In genomic region chr13:46605824-46606554, GRCh38 we compare ENCODE assay signal across 1 cellular context.
TF ChIP-seq lines count a peak whose summit lies in the region.

No MANE protein-coding gene starts in this region.

TF ChIP-seq in GM12878, 131 proteins besides CTCF, POLR2A, EP300 and RAD21 (continues in another document):
- TF ChIP-seq MYB (IDR thresholded peaks at IDR 0.05; ENCODE audit: borderline replicate concordance, low read depth, low read length), result no peak
- TF ChIP-seq MEF2B (IDR thresholded peaks at IDR 0.05; ENCODE audit: partially characterized antibody, poor library complexity, severe bottlenecking), result peak; percentile 82
- no peak for TF ChIP-seq TARDBP (IDR thresholded peaks at IDR 0.05; ENCODE audit: borderline replicate concordance)
- peak; percentile 94 for TF ChIP-seq SMARCA5 (IDR thresholded peaks at IDR 0.05)
- no peak; the same call in 1 of the 2 replicates for TF ChIP-seq GATAD2B (conservative IDR thresholded peaks at IDR 0.05; ENCODE audit: low read depth)
- TF ChIP-seq ATF7 (IDR thresholded peaks at IDR 0.05; ENCODE audit: low read depth), result peak; percentile 81
- no peak for TF ChIP-seq ZZZ3 (IDR thresholded peaks at IDR 0.05; ENCODE audit: control insufficient read depth, insufficient read length, low read depth)
- TF ChIP-seq, protein P1, sequence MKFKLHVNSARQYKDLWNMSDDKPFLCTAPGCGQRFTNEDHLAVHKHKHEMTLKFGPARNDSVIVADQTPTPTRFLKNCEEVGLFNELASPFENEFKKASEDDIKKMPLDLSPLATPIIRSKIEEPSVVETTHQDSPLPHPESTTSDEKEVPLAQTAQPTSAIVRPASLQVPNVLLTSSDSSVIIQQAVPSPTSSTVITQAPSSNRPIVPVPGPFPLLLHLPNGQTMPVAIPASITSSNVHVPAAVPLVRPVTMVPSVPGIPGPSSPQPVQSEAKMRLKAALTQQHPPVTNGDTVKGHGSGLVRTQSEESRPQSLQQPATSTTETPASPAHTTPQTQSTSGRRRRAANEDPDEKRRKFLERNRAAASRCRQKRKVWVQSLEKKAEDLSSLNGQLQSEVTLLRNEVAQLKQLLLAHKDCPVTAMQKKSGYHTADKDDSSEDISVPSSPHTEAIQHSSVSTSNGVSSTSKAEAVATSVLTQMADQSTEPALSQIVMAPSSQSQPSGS (IDR thresholded peaks at IDR 0.05; ENCODE audit: low read length), result peak; percentile 80
- TF ChIP-seq HCFC1 (IDR thresholded peaks at IDR 0.05; ENCODE audit: low read length), result no peak
- TF ChIP-seq SIX5 (IDR thresholded peaks at IDR 0.05; ENCODE audit: low read depth, low read length, severe bottlenecking), result no peak
- peak; percentile 2 for TF ChIP-seq RELA (IDR thresholded peaks at IDR 0.05; ENCODE audit: borderline replicate concordance, partially characterized antibody)
- TF ChIP-seq EZH2 (IDR thresholded peaks at IDR 0.05; ENCODE audit: borderline replicate concordance, control insufficient read depth, low read depth, low read length), result no peak
- no peak for TF ChIP-seq HDAC2 (IDR thresholded peaks at IDR 0.05)
- peak; percentile 63; the same call in 1 of the 2 replicates for TF ChIP-seq RAD51 (IDR thresholded peaks at IDR 0.05)
- no peak for TF ChIP-seq PML (IDR thresholded peaks at IDR 0.05; ENCODE audit: low read length)
- TF ChIP-seq, protein P2, sequence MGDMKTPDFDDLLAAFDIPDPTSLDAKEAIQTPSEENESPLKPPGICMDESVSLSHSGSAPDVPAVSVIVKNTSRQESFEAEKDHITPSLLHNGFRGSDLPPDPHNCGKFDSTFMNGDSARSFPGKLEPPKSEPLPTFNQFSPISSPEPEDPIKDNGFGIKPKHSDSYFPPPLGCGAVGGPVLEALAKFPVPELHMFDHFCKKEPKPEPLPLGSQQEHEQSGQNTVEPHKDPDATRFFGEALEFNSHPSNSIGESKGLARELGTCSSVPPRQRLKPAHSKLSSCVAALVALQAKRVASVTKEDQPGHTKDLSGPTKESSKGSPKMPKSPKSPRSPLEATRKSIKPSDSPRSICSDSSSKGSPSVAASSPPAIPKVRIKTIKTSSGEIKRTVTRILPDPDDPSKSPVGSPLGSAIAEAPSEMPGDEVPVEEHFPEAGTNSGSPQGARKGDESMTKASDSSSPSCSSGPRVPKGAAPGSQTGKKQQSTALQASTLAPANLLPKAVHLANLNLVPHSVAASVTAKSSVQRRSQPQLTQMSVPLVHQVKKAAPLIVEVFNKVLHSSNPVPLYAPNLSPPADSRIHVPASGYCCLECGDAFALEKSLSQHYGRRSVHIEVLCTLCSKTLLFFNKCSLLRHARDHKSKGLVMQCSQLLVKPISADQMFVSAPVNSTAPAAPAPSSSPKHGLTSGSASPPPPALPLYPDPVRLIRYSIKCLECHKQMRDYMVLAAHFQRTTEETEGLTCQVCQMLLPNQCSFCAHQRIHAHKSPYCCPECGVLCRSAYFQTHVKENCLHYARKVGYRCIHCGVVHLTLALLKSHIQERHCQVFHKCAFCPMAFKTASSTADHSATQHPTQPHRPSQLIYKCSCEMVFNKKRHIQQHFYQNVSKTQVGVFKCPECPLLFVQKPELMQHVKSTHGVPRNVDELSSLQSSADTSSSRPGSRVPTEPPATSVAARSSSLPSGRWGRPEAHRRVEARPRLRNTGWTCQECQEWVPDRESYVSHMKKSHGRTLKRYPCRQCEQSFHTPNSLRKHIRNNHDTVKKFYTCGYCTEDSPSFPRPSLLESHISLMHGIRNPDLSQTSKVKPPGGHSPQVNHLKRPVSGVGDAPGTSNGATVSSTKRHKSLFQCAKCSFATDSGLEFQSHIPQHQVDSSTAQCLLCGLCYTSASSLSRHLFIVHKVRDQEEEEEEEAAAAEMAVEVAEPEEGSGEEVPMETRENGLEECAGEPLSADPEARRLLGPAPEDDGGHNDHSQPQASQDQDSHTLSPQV (IDR thresholded peaks at IDR 0.05), result peak; percentile 46; the same call in 1 of the 2 replicates
- no peak for TF ChIP-seq PAX5 (IDR thresholded peaks at IDR 0.05; ENCODE audit: borderline replicate concordance, low read depth, low read length)
- no peak for TF ChIP-seq ZNF384 (IDR thresholded peaks at IDR 0.05; ENCODE audit: borderline replicate concordance, low read depth, low read length)
- no peak for TF ChIP-seq NBN (IDR thresholded peaks at IDR 0.05)
- TF ChIP-seq FOXM1 (IDR thresholded peaks at IDR 0.05; ENCODE audit: low read depth, low read length), result peak; percentile 75; the same call in 1 of the 2 replicates
- peak; percentile 66; the same call in 1 of the 2 replicates for TF ChIP-seq MTA3 (IDR thresholded peaks at IDR 0.05; ENCODE audit: borderline replicate concordance, low read length)
- no peak for TF ChIP-seq CBX3 (IDR thresholded peaks at IDR 0.05; ENCODE audit: borderline replicate concordance, low read depth)
- 0 out of 2 replicates have a peak, but pooled peaks have one; percentile 16 for TF ChIP-seq SPI1 (IDR thresholded peaks at IDR 0.05; ENCODE audit: borderline replicate concordance, insufficient read depth, low read depth, low read length)
- TF ChIP-seq HDAC6 (IDR thresholded peaks at IDR 0.05; ENCODE audit: unreplicated experiment), result no peak
- TF ChIP-seq, protein P3, sequence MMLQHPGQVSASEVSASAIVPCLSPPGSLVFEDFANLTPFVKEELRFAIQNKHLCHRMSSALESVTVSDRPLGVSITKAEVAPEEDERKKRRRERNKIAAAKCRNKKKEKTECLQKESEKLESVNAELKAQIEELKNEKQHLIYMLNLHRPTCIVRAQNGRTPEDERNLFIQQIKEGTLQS (IDR thresholded peaks at IDR 0.05; ENCODE audit: borderline replicate concordance, extremely low read depth, low read depth, low read length), result no peak
- TF ChIP-seq SRF (IDR thresholded peaks at IDR 0.05; ENCODE audit: low read depth in 2 of 2, low read length in 2 of 2), result no peak
- TF ChIP-seq, protein P4, sequence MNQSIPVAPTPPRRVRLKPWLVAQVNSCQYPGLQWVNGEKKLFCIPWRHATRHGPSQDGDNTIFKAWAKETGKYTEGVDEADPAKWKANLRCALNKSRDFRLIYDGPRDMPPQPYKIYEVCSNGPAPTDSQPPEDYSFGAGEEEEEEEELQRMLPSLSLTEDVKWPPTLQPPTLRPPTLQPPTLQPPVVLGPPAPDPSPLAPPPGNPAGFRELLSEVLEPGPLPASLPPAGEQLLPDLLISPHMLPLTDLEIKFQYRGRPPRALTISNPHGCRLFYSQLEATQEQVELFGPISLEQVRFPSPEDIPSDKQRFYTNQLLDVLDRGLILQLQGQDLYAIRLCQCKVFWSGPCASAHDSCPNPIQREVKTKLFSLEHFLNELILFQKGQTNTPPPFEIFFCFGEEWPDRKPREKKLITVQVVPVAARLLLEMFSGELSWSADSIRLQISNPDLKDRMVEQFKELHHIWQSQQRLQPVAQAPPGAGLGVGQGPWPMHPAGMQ (IDR thresholded peaks at IDR 0.05; ENCODE audit: borderline replicate concordance), result no peak
- TF ChIP-seq CEBPB (IDR thresholded peaks at IDR 0.05; ENCODE audit: borderline replicate concordance in 1 of 2, low read depth in 2 of 2, low read length in 2 of 2), result no peak
- TF ChIP-seq JUNB (IDR thresholded peaks at IDR 0.05), result peak; percentile 66
- TF ChIP-seq STAT1 (conservative IDR thresholded peaks at IDR 0.05), result no peak
- peak; percentile 41; the same call in 1 of the 2 replicates for TF ChIP-seq CHD2 (IDR thresholded peaks at IDR 0.05; ENCODE audit: borderline replicate concordance, low read depth, low read length)
- TF ChIP-seq IKZF1 (conservative IDR thresholded peaks at IDR 0.05), result peak; percentile 84
- TF ChIP-seq ZNF687 (IDR thresholded peaks at IDR 0.05), result peak; percentile 40; the same call in 1 of the 2 replicates
- no peak for TF ChIP-seq CBX5 (IDR thresholded peaks at IDR 0.05; ENCODE audit: low read depth)
- TF ChIP-seq STAT3 (IDR thresholded peaks at IDR 0.05; ENCODE audit: low read depth, low read length), result 0 out of 2 replicates have a peak, but pooled peaks have one; percentile 31
- TF ChIP-seq MYC (IDR thresholded peaks at IDR 0.05; ENCODE audit: insufficient read depth, insufficient read length, insufficient replicate concordance, low read length, severe bottlenecking), result no peak
- no peak for TF ChIP-seq FOXK2 (IDR thresholded peaks at IDR 0.05)
- TF ChIP-seq, protein P5, sequence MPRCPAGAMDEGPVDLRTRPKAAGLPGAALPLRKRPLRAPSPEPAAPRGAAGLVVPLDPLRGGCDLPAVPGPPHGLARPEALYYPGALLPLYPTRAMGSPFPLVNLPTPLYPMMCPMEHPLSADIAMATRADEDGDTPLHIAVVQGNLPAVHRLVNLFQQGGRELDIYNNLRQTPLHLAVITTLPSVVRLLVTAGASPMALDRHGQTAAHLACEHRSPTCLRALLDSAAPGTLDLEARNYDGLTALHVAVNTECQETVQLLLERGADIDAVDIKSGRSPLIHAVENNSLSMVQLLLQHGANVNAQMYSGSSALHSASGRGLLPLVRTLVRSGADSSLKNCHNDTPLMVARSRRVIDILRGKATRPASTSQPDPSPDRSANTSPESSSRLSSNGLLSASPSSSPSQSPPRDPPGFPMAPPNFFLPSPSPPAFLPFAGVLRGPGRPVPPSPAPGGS (IDR thresholded peaks at IDR 0.05; ENCODE audit: borderline replicate concordance, insufficient read depth, low read depth, low read length, poor library complexity, severe bottlenecking), result peak; percentile 70
- peak in 1 of 2 experiments; percentile 55; a peak in 1 of 4 replicates for TF ChIP-seq ETV6 (conservative IDR thresholded peaks at IDR 0.05 in 1 of 2, IDR thresholded peaks at IDR 0.05 in 1 of 2; ENCODE audit: borderline replicate concordance in 1 of 2, low read depth in 1 of 2)
- peak; percentile 79; the same call in 1 of the 2 replicates for TF ChIP-seq NFIC (IDR thresholded peaks at IDR 0.05; ENCODE audit: low read depth, low read length)
- peak; percentile 69; the same call in 1 of the 2 replicates for TF ChIP-seq CREM (IDR thresholded peaks at IDR 0.05; ENCODE audit: low read depth)
- TF ChIP-seq IRF4 (IDR thresholded peaks at IDR 0.05; ENCODE audit: low read depth, low read length), result 0 out of 2 replicates have a peak, but pooled peaks have one; percentile 8
- no peak for TF ChIP-seq POLR2AphosphoS5 (IDR thresholded peaks at IDR 0.05; ENCODE audit: low read length)
- no peak for TF ChIP-seq RFX5 (IDR thresholded peaks at IDR 0.05; ENCODE audit: low read depth, low read length)
- TF ChIP-seq MTA2 (IDR thresholded peaks at IDR 0.05; ENCODE audit: low read depth), result peak; percentile 85; the same call in 1 of the 2 replicates
- peak; percentile 88 for TF ChIP-seq RUNX3 (IDR thresholded peaks at IDR 0.05; ENCODE audit: low read length)
- TF ChIP-seq, protein P6, sequence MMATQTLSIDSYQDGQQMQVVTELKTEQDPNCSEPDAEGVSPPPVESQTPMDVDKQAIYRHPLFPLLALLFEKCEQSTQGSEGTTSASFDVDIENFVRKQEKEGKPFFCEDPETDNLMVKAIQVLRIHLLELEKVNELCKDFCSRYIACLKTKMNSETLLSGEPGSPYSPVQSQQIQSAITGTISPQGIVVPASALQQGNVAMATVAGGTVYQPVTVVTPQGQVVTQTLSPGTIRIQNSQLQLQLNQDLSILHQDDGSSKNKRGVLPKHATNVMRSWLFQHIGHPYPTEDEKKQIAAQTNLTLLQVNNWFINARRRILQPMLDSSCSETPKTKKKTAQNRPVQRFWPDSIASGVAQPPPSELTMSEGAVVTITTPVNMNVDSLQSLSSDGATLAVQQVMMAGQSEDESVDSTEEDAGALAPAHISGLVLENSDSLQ (IDR thresholded peaks at IDR 0.05), result peak; percentile 39; the same call in 1 of the 2 replicates
- TF ChIP-seq, protein P7, sequence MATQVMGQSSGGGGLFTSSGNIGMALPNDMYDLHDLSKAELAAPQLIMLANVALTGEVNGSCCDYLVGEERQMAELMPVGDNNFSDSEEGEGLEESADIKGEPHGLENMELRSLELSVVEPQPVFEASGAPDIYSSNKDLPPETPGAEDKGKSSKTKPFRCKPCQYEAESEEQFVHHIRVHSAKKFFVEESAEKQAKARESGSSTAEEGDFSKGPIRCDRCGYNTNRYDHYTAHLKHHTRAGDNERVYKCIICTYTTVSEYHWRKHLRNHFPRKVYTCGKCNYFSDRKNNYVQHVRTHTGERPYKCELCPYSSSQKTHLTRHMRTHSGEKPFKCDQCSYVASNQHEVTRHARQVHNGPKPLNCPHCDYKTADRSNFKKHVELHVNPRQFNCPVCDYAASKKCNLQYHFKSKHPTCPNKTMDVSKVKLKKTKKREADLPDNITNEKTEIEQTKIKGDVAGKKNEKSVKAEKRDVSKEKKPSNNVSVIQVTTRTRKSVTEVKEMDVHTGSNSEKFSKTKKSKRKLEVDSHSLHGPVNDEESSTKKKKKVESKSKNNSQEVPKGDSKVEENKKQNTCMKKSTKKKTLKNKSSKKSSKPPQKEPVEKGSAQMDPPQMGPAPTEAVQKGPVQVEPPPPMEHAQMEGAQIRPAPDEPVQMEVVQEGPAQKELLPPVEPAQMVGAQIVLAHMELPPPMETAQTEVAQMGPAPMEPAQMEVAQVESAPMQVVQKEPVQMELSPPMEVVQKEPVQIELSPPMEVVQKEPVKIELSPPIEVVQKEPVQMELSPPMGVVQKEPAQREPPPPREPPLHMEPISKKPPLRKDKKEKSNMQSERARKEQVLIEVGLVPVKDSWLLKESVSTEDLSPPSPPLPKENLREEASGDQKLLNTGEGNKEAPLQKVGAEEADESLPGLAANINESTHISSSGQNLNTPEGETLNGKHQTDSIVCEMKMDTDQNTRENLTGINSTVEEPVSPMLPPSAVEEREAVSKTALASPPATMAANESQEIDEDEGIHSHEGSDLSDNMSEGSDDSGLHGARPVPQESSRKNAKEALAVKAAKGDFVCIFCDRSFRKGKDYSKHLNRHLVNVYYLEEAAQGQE (IDR thresholded peaks at IDR 0.05; ENCODE audit: low read depth, low read length), result no peak
- 0 out of 2 replicates have a peak, but pooled peaks have one; percentile 4 for TF ChIP-seq TCF12 (IDR thresholded peaks at IDR 0.05; ENCODE audit: low read depth, low read length)
- TF ChIP-seq YBX1 (IDR thresholded peaks at IDR 0.05), result no peak
